8 cellular contexts compared by ENCODE assay signal in genomic region chr14:102187044-102187443, GRCh38. TPM values are rescaled to one million over a fixed set of nuclear protein-coding genes. Genes with fewer than 3 reads are reported as not detected.
DNase-seq lines count a peak whose midpoint lies in the region; ATAC-seq and TF ChIP-seq lines count a peak whose summit lies in the region.

No MANE protein-coding gene starts in this region.

- DNase-seq in Ammon's horn (ENCODE audit: low spot score) (peak; percentile 3), M059J (ENCODE audit: low read depth) (peak; percentile 81), choroid plexus epithelial cell (ENCODE audit: low read depth) (peak; percentile 82), non-pigmented ciliary epithelial cell (ENCODE audit: low read depth) (peak; percentile 40), iPS-NIHi11 (ENCODE audit: low spot score) (no peak), SIG-M5 (lab: John Stamatoyannopoulos, UW) (no peak)

- no peak for TF ChIP-seq CTCF in choroid plexus epithelial cell (conservative IDR thresholded peaks at IDR 0.05; ENCODE audit: low read depth, low read length)

- H3K4me3 ChIP-seq in choroid plexus epithelial cell (ENCODE audit: low read depth, low read length), result no peak overlapping the region

- ATAC-seq in GM18505 (IDR thresholded peaks at IDR 0.05; ENCODE audit: unreplicated experiment), result no peak
- ATAC-seq in GM18519 (IDR thresholded peaks at IDR 0.05; ENCODE audit: low FRiP score, unreplicated experiment), result no peak

- TF ChIP-seq POLR2A in GM18505 (IDR thresholded peaks at IDR 0.05; ENCODE audit: borderline replicate concordance, extremely low read depth, insufficient read depth, insufficient read length), result no peak

RNA-seq across cellular contexts. Expression of gene WDR20, which starts 47.3 kb away (rescaled TPM):
- total RNA-seq in M059J (2014; rRNA removed; shearing (Covaris generic)), result 7.9 and 13.3 TPM in 2 replicates

Comparison
In these comparisons a context has a peak if more than half of its experiments do, and no peak if none do; other contexts are left out.
1. DNase-seq: peak in Ammon's horn (single experiment), M059J (single experiment), choroid plexus epithelial cell (single experiment) and non-pigmented ciliary epithelial cell (single experiment); none in iPS-NIHi11 (single experiment) and SIG-M5 (single experiment).